15 cellular contexts compared by ENCODE assay signal in the genomic region with DNA sequence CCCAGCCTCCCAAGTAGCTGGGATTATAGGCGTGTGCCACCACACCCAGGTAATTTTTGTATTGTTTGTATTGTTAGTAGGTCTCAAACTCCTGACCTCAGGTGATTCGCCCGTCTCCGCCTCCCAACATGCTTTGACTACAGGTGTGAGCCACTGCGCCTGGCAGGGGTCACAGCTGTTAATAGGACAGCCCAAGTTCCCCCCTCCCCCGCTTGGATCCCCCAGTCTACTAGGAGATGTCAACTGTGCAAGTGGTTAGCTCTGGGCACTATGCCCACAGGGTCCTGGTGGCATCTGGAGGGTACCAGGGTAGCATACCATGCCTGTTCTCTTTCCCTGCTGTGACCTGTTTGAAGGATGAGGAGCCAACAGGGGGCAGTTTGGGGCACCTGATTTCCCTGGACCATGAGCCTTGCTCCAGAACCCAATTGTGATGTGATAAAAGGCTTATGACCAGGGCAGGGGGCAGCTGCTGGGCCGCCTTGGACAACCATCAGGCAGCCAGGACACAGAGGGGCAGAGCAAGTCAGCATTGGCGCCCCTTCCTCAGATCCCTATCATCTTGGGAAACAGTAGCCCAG. TPM values are rescaled to one million over a fixed set of nuclear protein-coding genes. Genes with fewer than 3 reads are reported as not detected.
A peak's percentile ranks its signal among the peaks of the same experiment; 100 is the strongest.
DNase-seq lines count a peak whose midpoint lies in the region; ATAC-seq, FAIRE-seq and TF ChIP-seq lines count a peak whose summit lies in the region.
"Had no signal": no experiment of that assay in that cellular context is flagged by ENCODE, and none has a peak within 500 bp of the region (broad histone marks: within the 10 kb centered on the region; RNA-seq: fewer than 3 reads in every experiment).

TSPAN16 (plus strand) TSS at position 496 of the 581 bp plus-strand sequence. CDS start 138 bp downstream, outside the sequence.

- H2BK5ac ChIP-seq in H9 (ENCODE audit: insufficient read length, low read length): no peak within 1 kb of the TSS

- FAIRE-seq in GM12878 (lab: Jason Lieb, UNC): no peak

- H3K4me2 ChIP-seq in H9 (ENCODE audit: insufficient read depth, insufficient read length, low read length) (no peak within 1 kb of the TSS), GM12878 (ENCODE audit: control insufficient read depth, insufficient read depth) (no peak within 1 kb of the TSS), neural progenitor cell (no peak within 1 kb of the TSS)

- no peak within 1 kb of the TSS for H3K9ac ChIP-seq in H9 (ENCODE audit: extremely low read depth, insufficient read length, low read length)
- H3K9ac ChIP-seq in GM12878 (ENCODE audit: control insufficient read depth, insufficient read depth, low read length): no peak within 1 kb of the TSS
- no peak within 1 kb of the TSS for H3K9ac ChIP-seq in neural progenitor cell

- in situ Hi-C loops in GM12878 (cut with MboI): loop anchor here (10.0 kb wide), 1 partner anchor 179 kb away; no protein-coding TSS in a partner anchor

- H3K9me3 ChIP-seq in BE2C (no peaks in the 10 kb centered on the region), H9 (ENCODE audit: control insufficient read depth, low read depth, low read length) (no peaks in the 10 kb centered on the region), GM12878 (replicated peaks; ENCODE audit: control insufficient read depth, insufficient read depth, low read length) (no peaks in the 10 kb centered on the region), neural progenitor cell (ENCODE audit: low read depth) (no peaks in the 10 kb centered on the region)

- H3K14ac ChIP-seq in H9 (ENCODE audit: insufficient read depth, low read length): no peak within 1 kb of the TSS

- H4K91ac ChIP-seq in H9 (ENCODE audit: insufficient read length, low read depth, low read length): no peak within 1 kb of the TSS

- RAD21 ChIA-PET in GM12878 (lab: Charles Lee; ENCODE audit: unreplicated experiment): interaction anchor here (0.6 to 1.5 kb wide), 7 partner anchors 21 to 187 kb away, joined by 3 to 7 read pairs (median 4); partner anchors contain the start of gene SWSAP1

- H3K23ac ChIP-seq in H9 (ENCODE audit: insufficient read length, low read depth, low read length): no peak within 1 kb of the TSS

- H3K27ac ChIP-seq in H9 (ENCODE audit: insufficient read length, low read depth, low read length) (no peak within 1 kb of the TSS), GM12878 (ENCODE audit: control insufficient read depth, insufficient read depth) (no peak within 1 kb of the TSS), neural progenitor cell (no peak within 1 kb of the TSS)

- no peak within 1 kb of the TSS for H2BK15ac ChIP-seq in H9 (ENCODE audit: low read depth, low read length)

- H3K4me1 ChIP-seq in BE2C: no peaks in the 10 kb centered on the region
- no peaks in the 10 kb centered on the region for H3K4me1 ChIP-seq in H9 (ENCODE audit: insufficient read depth, low read length)
- peaks cover 7% of the 10 kb centered on the region for H3K4me1 ChIP-seq in GM12878 (ENCODE audit: control insufficient read depth, insufficient read depth, low read length)
- peaks cover 4% of the 10 kb centered on the region for H3K4me1 ChIP-seq in neural progenitor cell

- no peak within 1 kb of the TSS for H2BK20ac ChIP-seq in H9 (ENCODE audit: low read depth, low read length, poor library complexity, severe bottlenecking)

- no CpG with 5 or more reads among the region's 8 CpGs for WGBS in H9 (ENCODE audit: extremely low coverage, insufficient read length, low lambda C conversion rate)
- 57% methylated on average over 8 of the region's 8 CpGs for WGBS in GM12878 (ENCODE audit: insufficient coverage, insufficient replicate concordance, low lambda C conversion rate, missing lambda C conversion rate)

- TF ChIP-seq EP300 in GM12878 (IDR thresholded peaks at IDR 0.05; ENCODE audit: borderline replicate concordance in 1 of 2, control insufficient read depth in 1 of 2, low read depth in 2 of 2, low read length in 2 of 2): no peak

- no peaks in the 10 kb centered on the region for H3K79me2 ChIP-seq in H9 (ENCODE audit: insufficient read depth, low read length)
- H3K79me2 ChIP-seq in GM12878 (ENCODE audit: control insufficient read depth, insufficient read depth, low read length): no peaks in the 10 kb centered on the region
- no peaks in the 10 kb centered on the region for H3K79me2 ChIP-seq in neural progenitor cell (ENCODE audit: low read depth)

- H3K27me3 Mint-ChIP-seq in H9 (ENCODE audit: low read depth) (peaks cover 7% of the 10 kb centered on the region), neural progenitor cell (ENCODE audit: insufficient read depth, low read depth) (peaks cover 6% of the 10 kb centered on the region)

- no peak for TF ChIP-seq RAD21 in GM12878 (IDR thresholded peaks at IDR 0.05; ENCODE audit: insufficient read depth, low read depth, low read length)

- H3T11ph ChIP-seq in H9 (ENCODE audit: low read length): no peak within 1 kb of the TSS

- DNase-seq in BE2C: no peak
- no peak for DNase-seq in H9
- DNase-seq in GM12878 (ENCODE audit: low read depth, low spot score): no peak
- peak; percentile 10 for DNase-seq in neural progenitor cell (ENCODE audit: low spot score)
- no peak for DNase-seq in HuH-7 (ENCODE audit: low spot score)
- no peak for DNase-seq in GOT3 (lab: John Stamatoyannopoulos, UW)
- DNase-seq: CD4-positive, CD25-positive, alpha-beta regulatory T cell; dermis blood vessel endothelial cell; foreskin melanocyte; NCI-H1092 treated with DMSO at 0.1 percent for 48 hours had no signal

- H3K56ac ChIP-seq in H9 (ENCODE audit: insufficient read length, low read depth, low read length): no peak within 1 kb of the TSS

- H3K4me1 Mint-ChIP-seq in H9 (peaks cover 7 to 22% of the 10 kb centered on the region in 2 experiments), neural progenitor cell (peaks cover 4% of the 10 kb centered on the region)

- 0 out of 2 replicates have a peak, but pooled peaks have one; percentile 15 for TF ChIP-seq CTCF in BE2C (IDR thresholded peaks at IDR 0.05; ENCODE audit: low read depth, low read length)
- peak; percentile 34; the same call in 2 of the 3 replicates for TF ChIP-seq CTCF in H9 (conservative IDR thresholded peaks at IDR 0.05)
- peak in 2 of 3 experiments; percentile 8 to 17; a peak in 2 of 6 replicates for TF ChIP-seq CTCF in GM12878 (IDR thresholded peaks at IDR 0.05 in 2 of 3, conservative IDR thresholded peaks at IDR 0.05 in 1 of 3; ENCODE audit: control insufficient read depth in 2 of 3, extremely low read depth in 1 of 3, insufficient read depth in 1 of 3, low read depth in 3 of 3, low read length in 3 of 3)
- peak; percentile 8 for TF ChIP-seq CTCF in neural progenitor cell (IDR thresholded peaks at IDR 0.05)

- H3K4me3 ChIP-seq in BE2C (ENCODE audit: low read depth, low read length) (no peak within 1 kb of the TSS), GM12878 (no peak within 1 kb of the TSS), neural progenitor cell (no peak within 1 kb of the TSS)

- H3K36me3 ChIP-seq in BE2C (no peaks in the 10 kb centered on the region), GM12878 (ENCODE audit: control insufficient read depth in 2 of 2, insufficient read depth in 2 of 2, low read length in 1 of 2) (no peaks in the 10 kb centered on the region), neural progenitor cell (no peaks in the 10 kb centered on the region)

- CTCF ChIA-PET in GM12878 (lab: Yijun Ruan, JAX): interaction anchor here (1.2 to 5.2 kb wide), 5 partner anchors 28 to 187 kb away, joined by 3 to 51 read pairs (median 8); partner anchors contain the start of genes EPOR and SWSAP1

- SMC1A ChIA-PET in GM12878 (lab: Charles Lee; ENCODE audit: uncharacterized antibody, unreplicated experiment): interaction anchor here (1.0 to 3.3 kb wide), 6 partner anchors 9 to 187 kb away, joined by 3 to 23 read pairs (median 6); partner anchors contain the start of genes CCDC159, RAB3D, SWSAP1 and TMEM205

- no peaks in the 10 kb centered on the region for H3K9me3 Mint-ChIP-seq in H9
- peaks cover 8% of the 10 kb centered on the region for H3K9me3 Mint-ChIP-seq in neural progenitor cell
- H3K9me3 Mint-ChIP-seq: activated naive CD4-positive, alpha-beta T cell treated with anti-CD3 and anti-CD28 coated beads, Interleukin-2, amount 50 U/mL, for 24 hours; CD4-positive, CD25-positive, alpha-beta regulatory T cell had no signal

- TF ChIP-seq POLR2A in GM12878 (IDR thresholded peaks at IDR 0.05; ENCODE audit: low read depth, low read length): no peak

- no peaks in the 10 kb centered on the region for H3K23me2 ChIP-seq in H9 (ENCODE audit: insufficient read length, low read depth, low read length, poor library complexity, severe bottlenecking)

- H3K4me3 Mint-ChIP-seq in H9 (no peak within 1 kb of the TSS), neural progenitor cell (no peak within 1 kb of the TSS)
- H3K4me3 Mint-ChIP-seq: activated naive CD4-positive, alpha-beta T cell treated with anti-CD3 and anti-CD28 coated beads, Interleukin-2, amount 50 U/mL, for 24 hours; CD4-positive, CD25-positive, alpha-beta regulatory T cell had no signal

- H2BK12ac ChIP-seq in H9 (ENCODE audit: insufficient read length, low read depth, low read length): no peak within 1 kb of the TSS

- no peak within 1 kb of the TSS for H2AK5ac ChIP-seq in H9 (ENCODE audit: insufficient read length, low read length)

- H3F3A ChIP-seq in neural progenitor cell (ENCODE audit: low read depth): peaks cover 11% of the 10 kb centered on the region

- H4K20me1 ChIP-seq in H9 (ENCODE audit: control insufficient read depth, insufficient read depth, insufficient read length) (peaks cover 4% of the 10 kb centered on the region), GM12878 (ENCODE audit: control insufficient read depth, insufficient read depth) (no peaks in the 10 kb centered on the region), neural progenitor cell (ENCODE audit: low read depth) (no peaks in the 10 kb centered on the region)

- H4K5ac ChIP-seq in H9 (ENCODE audit: insufficient read length, low read depth, low read length): no peak within 1 kb of the TSS

- POLR2A ChIA-PET in GM12878 (lab: Charles Lee): no interaction called here

- no peak within 1 kb of the TSS for H2AFZ ChIP-seq in H9 (ENCODE audit: low read length)
- H2AFZ ChIP-seq in GM12878 (ENCODE audit: control insufficient read depth, low read depth, low read length): no peak within 1 kb of the TSS
- no peak within 1 kb of the TSS for H2AFZ ChIP-seq in neural progenitor cell (replicated peaks)

- no TSS peak for BruUV-seq in GM12878 (replicated peaks; lab: Mats Ljungman, UMichigan)

- H3K4ac ChIP-seq in H9 (ENCODE audit: low read depth, low read length): no peak within 1 kb of the TSS

- H3K27ac Mint-ChIP-seq in H9 (no peak within 1 kb of the TSS; a peak in 1 of 7 replicates), neural progenitor cell (peak within 1 kb of the TSS; percentile 77)
- H3K27ac Mint-ChIP-seq: activated naive CD4-positive, alpha-beta T cell treated with anti-CD3 and anti-CD28 coated beads, Interleukin-2, amount 50 U/mL, for 24 hours; CD4-positive, CD25-positive, alpha-beta regulatory T cell had no signal

- H3K79me1 ChIP-seq in H9 (ENCODE audit: insufficient read depth, low read depth, low read length, poor library complexity, severe bottlenecking): no peaks in the 10 kb centered on the region

- intact Hi-C loops in GM12878 (cut with micrococcal nuclease; ENCODE audit: unreplicated experiment): no loop called here

- no peak within 1 kb of the TSS for H2BK120ac ChIP-seq in H9 (ENCODE audit: low read depth, low read length, poor library complexity, severe bottlenecking)

- H3K18ac ChIP-seq in H9 (ENCODE audit: insufficient read length, low read depth, low read length): no peak within 1 kb of the TSS

- ATAC-seq in GM12878 (no peak), GM21423 (IDR thresholded peaks at IDR 0.05; ENCODE audit: unreplicated experiment) (no peak), GM21528 (IDR thresholded peaks at IDR 0.05; ENCODE audit: low FRiP score, unreplicated experiment) (no peak)

- H3K36me3 Mint-ChIP-seq in H9 (ENCODE audit: insufficient read depth in 1 of 3, low read depth in 3 of 3) (no peaks in the 10 kb centered on the region; a peak in 3 of 7 replicates), neural progenitor cell (no peaks in the 10 kb centered on the region)
- H3K36me3 Mint-ChIP-seq: activated naive CD4-positive, alpha-beta T cell treated with anti-CD3 and anti-CD28 coated beads, Interleukin-2, amount 50 U/mL, for 24 hours; CD4-positive, CD25-positive, alpha-beta regulatory T cell had no signal

- H4K8ac ChIP-seq in H9 (replicated peaks; ENCODE audit: insufficient read length, low read depth, low read length): no peak within 1 kb of the TSS

- H3K27me3 ChIP-seq in BE2C: no peaks in the 10 kb centered on the region
- H3K27me3 ChIP-seq in H9 (ENCODE audit: insufficient read depth, low read length): no peaks in the 10 kb centered on the region
- H3K27me3 ChIP-seq in GM12878 (replicated peaks in 1 of 2; ENCODE audit: control insufficient read depth in 2 of 2, insufficient read depth in 2 of 2, low read length in 1 of 2): no peaks in the 10 kb centered on the region
- no peaks in the 10 kb centered on the region for H3K27me3 ChIP-seq in neural progenitor cell

RNA-seq across cellular contexts. Expression of gene TSPAN16, which starts in this region (rescaled TPM):
- polyA plus RNA-seq in BE2C (2012; ENCODE audit: insufficient read depth, insufficient read length, low read depth): not detected
- not detected in 2 replicates for total RNA-seq in H9 (2021)
- not detected in 2 replicates for total RNA-seq in GM12878 (2013; cell fraction: nucleolus; rRNA removed)
- total RNA-seq in GM12878 (2014; rRNA removed): not detected in 2 replicates
- not detected in 2 replicates for total RNA-seq in GM12878 (2014; rRNA removed; fragmentation: Illumina TruSeq; extraction: Trizol)
- not detected in 2 replicates for total RNA-seq in GM12878 (2021)
- polyA plus RNA-seq in GM12878 (2011; ENCODE audit: low read depth): not detected
- not detected in 2 replicates for polyA plus RNA-seq in GM12878 (2011; rRNA removed)
- polyA plus RNA-seq in GM12878 (2011; cell fraction: cytosol; rRNA removed): not detected in 2 replicates
- not detected in 2 replicates for polyA plus RNA-seq in GM12878 (2011; cell fraction: nucleus; rRNA removed)
- not detected in 2 replicates for polyA plus RNA-seq in GM12878 (2012)
- polyA plus RNA-seq in GM12878 (2014; fragmentation: Illumina TruSeq; extraction: Trizol): not detected in 2 replicates
- polyA plus RNA-seq in GM12878 (2014; fragmentation: Nextera tagmentation; extraction: Ambion mirVana): not detected
- not detected in 2 replicates for polyA plus RNA-seq in GM12878 (2014; rRNA removed)
- polyA plus RNA-seq in GM12878 (2016; fragmentation: Nextera tagmentation; extraction: Ambion mirVana): not detected
- polyA minus RNA-seq in GM12878 (2011; rRNA and poly(A)+ RNA removed): not detected in 2 replicates
- not detected in 2 replicates for polyA minus RNA-seq in GM12878 (2011; cell fraction: cytosol; rRNA and poly(A)+ RNA removed)
- not detected in 2 replicates for polyA minus RNA-seq in GM12878 (2011; cell fraction: nucleus; rRNA and poly(A)+ RNA removed)
- not detected in 2 replicates for total RNA-seq in neural progenitor cell (ENCODE audit: low replicate concordance)
- total RNA-seq: CD4-positive, CD25-positive, alpha-beta regulatory T cell; dermis blood vessel endothelial cell; kidney epithelial cell; sciatic nerve had no signal
- polyA plus RNA-seq: CD4-positive, CD25-positive, alpha-beta regulatory T cell had no signal

Comparison
In these comparisons a context has a peak if more than half of its experiments do, and no peak if none do; other contexts are left out.
1. Peak in DNase-seq in neural progenitor cell; RNA of the gene not detected or under 1 TPM.